8 cellular contexts compared by ENCODE assay signal in genomic region chr11:60906132-60906972, GRCh38. TPM values are rescaled to one million over a fixed set of nuclear protein-coding genes. Genes with fewer than 3 reads are reported as not detected.
A peak's percentile ranks its signal among the peaks of the same experiment; 100 is the strongest.
DNase-seq lines count a peak whose midpoint lies in the region; ATAC-seq and TF ChIP-seq lines count a peak whose summit lies in the region.

TSS of gene PRPF19 (minus strand) at chr11:60906585. CDS start at chr11:60906382, 203 bp downstream.

- H3K27ac ChIP-seq in cardiac muscle cell = peak within 1 kb of the TSS; percentile 92

- no peaks in the 10 kb centered on the region for H3K36me3 ChIP-seq in cardiac muscle cell

- no peak for TF ChIP-seq CTCF in GM12864 (IDR thresholded peaks at IDR 0.05; ENCODE audit: low read depth, low read length, missing control alignments)
- no peak for TF ChIP-seq CTCF in cardiac muscle cell (IDR thresholded peaks at IDR 0.05; ENCODE audit: low read depth, low read length)
- no peak for TF ChIP-seq CTCF in type B pancreatic cell (conservative IDR thresholded peaks at IDR 0.05)

- H3K4me1 Mint-ChIP-seq in activated naive CD8-positive, alpha-beta T cell treated with anti-CD3 and anti-CD28 coated beads, Interleukin-2, amount 50 U/mL, for 24 hours = peaks cover 54% of the 10 kb centered on the region
- H3K4me1 Mint-ChIP-seq in type B pancreatic cell (ENCODE audit: unreplicated experiment) = peaks cover 20% of the 10 kb centered on the region

- H3K27me3 ChIP-seq in cardiac muscle cell = peaks cover 20% of the 10 kb centered on the region

- ATAC-seq in HG02763 (IDR thresholded peaks at IDR 0.05; ENCODE audit: unreplicated experiment) = peak; percentile 78
- ATAC-seq in activated naive CD8-positive, alpha-beta T cell treated with anti-CD3 and anti-CD28 coated beads, Interleukin-2, amount 50 U/mL, for 24 hours = peak; percentile 91

- no peaks in the 10 kb centered on the region for H3K9me3 ChIP-seq in cardiac muscle cell (ENCODE audit: low read depth)

- H3K4me1 ChIP-seq in cardiac muscle cell (ENCODE audit: low read depth) = peaks cover 5% of the 10 kb centered on the region

- H3K9me3 Mint-ChIP-seq in activated naive CD8-positive, alpha-beta T cell treated with anti-CD3 and anti-CD28 coated beads, Interleukin-2, amount 50 U/mL, for 24 hours = peaks cover 5% of the 10 kb centered on the region
- H3K9me3 Mint-ChIP-seq in type B pancreatic cell = no peaks in the 10 kb centered on the region

- H3K27me3 Mint-ChIP-seq in activated naive CD8-positive, alpha-beta T cell treated with anti-CD3 and anti-CD28 coated beads, Interleukin-2, amount 50 U/mL, for 24 hours = no peaks in the 10 kb centered on the region
- peaks cover 33% of the 10 kb centered on the region for H3K27me3 Mint-ChIP-seq in type B pancreatic cell

- H3K36me3 Mint-ChIP-seq in activated naive CD8-positive, alpha-beta T cell treated with anti-CD3 and anti-CD28 coated beads, Interleukin-2, amount 50 U/mL, for 24 hours (ENCODE audit: low read depth) = peaks cover 31% of the 10 kb centered on the region
- H3K36me3 Mint-ChIP-seq in type B pancreatic cell = no peaks in the 10 kb centered on the region

- DNase-seq in GM12864 (ENCODE audit: low read depth) (peak; percentile 92), NCI-H1417 treated with DMSO at 0.1 percent for 48 hours (lab: John Stamatoyannopoulos, UW) (peak; percentile 88), SW480 (ENCODE audit: low spot score) (peak; percentile 95), cardiac muscle cell (ENCODE audit: low read depth in 1 of 2, low spot score in 1 of 2) (peak; percentile 96 to 98), pons (ENCODE audit: low spot score) (peak; percentile 98), type B pancreatic cell (ENCODE audit: extremely low spot score, unreplicated experiment) (peak; percentile 97)
- DNase-seq in activated naive CD8-positive, alpha-beta T cell treated with anti-CD3 and anti-CD28 coated beads, Interleukin-2, amount 50 U/mL, for 24 hours = peak; percentile 99

- H3K4me3 Mint-ChIP-seq in activated naive CD8-positive, alpha-beta T cell treated with anti-CD3 and anti-CD28 coated beads, Interleukin-2, amount 50 U/mL, for 24 hours = peak within 1 kb of the TSS; percentile 88
- H3K4me3 Mint-ChIP-seq in type B pancreatic cell = peak within 1 kb of the TSS; percentile 93

- H3K27ac Mint-ChIP-seq in activated naive CD8-positive, alpha-beta T cell treated with anti-CD3 and anti-CD28 coated beads, Interleukin-2, amount 50 U/mL, for 24 hours = peak within 1 kb of the TSS; percentile 92
- H3K27ac Mint-ChIP-seq in type B pancreatic cell = peak within 1 kb of the TSS; percentile 91

- H3K4me3 ChIP-seq in GM12864 (ENCODE audit: low read depth, low read length) (peak within 1 kb of the TSS; percentile 87), cardiac muscle cell (peak within 1 kb of the TSS; percentile 63)

RNA-seq across cellular contexts. Expression of gene PRPF19, which starts in this region (rescaled TPM):
- total RNA-seq in cardiac muscle cell (58.8 and 75.2 TPM in 2 replicates), type B pancreatic cell (ENCODE audit: low replicate concordance) (105 and 120 TPM in 2 replicates)
- polyA plus RNA-seq in cardiac muscle cell = 14.9 and 17.0 TPM in 2 replicates

Comparison
In these comparisons a context has a peak if more than half of its experiments do, and no peak if none do; other contexts are left out.
1. Peak in every context shown above with its lines: DNase-seq, ATAC-seq, H3K4me3 ChIP-seq and H3K27ac ChIP-seq.